In the genomic region with DNA sequence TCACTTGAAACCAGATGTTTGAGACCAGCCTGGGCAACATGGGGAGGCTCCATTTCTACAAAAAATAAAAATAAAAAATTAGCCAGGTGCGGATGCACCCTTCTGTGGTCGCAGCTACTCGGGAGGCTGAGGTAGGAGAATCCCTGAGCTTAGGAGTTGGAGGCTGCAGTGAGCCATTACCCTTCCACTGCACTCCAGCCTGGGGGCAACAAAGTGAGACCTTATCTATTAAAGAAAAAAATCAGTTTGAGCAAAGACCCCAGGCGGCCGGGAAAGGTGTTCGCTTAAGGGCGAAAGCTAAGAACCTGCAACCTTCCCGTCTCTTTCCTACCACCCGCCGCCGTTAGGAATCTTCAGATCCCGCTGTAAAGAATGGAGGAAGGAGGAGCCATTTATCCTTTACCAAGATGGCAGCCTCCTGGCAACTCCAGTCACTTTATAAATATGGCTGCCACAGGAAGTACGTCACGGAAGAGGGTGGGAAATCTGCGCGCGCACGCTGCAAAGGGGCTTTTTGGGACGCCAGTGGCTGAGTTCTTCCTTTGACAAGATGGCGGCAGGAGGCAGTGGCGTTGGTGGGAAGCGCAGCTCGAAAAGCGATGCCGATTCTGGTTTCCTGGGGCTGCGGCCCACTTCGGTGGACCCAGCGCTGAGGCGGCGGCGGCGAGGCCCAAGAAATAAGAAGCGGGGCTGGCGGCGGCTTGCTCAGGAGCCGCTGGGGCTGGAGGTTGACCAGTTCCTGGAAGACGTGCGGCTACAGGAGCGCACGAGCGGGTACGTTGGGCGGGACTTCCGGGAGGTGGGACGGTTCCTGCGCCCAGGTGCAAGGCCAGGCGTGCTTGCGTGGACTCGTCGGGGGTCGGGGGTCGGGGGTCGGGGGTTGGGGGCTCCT, we compare ENCODE assay signal across 8 cellular contexts. TPM values are rescaled to one million over a fixed set of nuclear protein-coding genes. Genes with fewer than 3 reads are reported as not detected.
DNase-seq lines count a peak whose midpoint lies in the region; ATAC-seq, FAIRE-seq and TF ChIP-seq lines count a peak whose summit lies in the region.

A gene (plus strand): TSS at position 537 of the 892 bp plus-strand sequence. CDS start 14 bp downstream, at position 551.

- no peak for FAIRE-seq in HTR-8/SVneo (lab: Jason Lieb, UNC)

- H3K4me1 Mint-ChIP-seq in CD8-positive, alpha-beta T cell (ENCODE audit: low read depth), result peaks cover 39% of the 10 kb centered on the region

- peak within 1 kb of the TSS; percentile 100 for H3K27ac Mint-ChIP-seq in CD8-positive, alpha-beta T cell

- intact Hi-C loops in CD8-positive, alpha-beta T cell (cut with DNase I, micrococcal nuclease), result loop anchor here (1.0 to 10.0 kb wide), 6 partner anchors 33 to 630 kb away; a partner anchor contains a TSS

- peak within 1 kb of the TSS; percentile 64 for H3K4me3 ChIP-seq in CD8-positive, alpha-beta T cell (ENCODE audit: low read depth, low read length)
- peak within 1 kb of the TSS; percentile 85 for H3K4me3 ChIP-seq in effector memory CD4-positive, alpha-beta T cell (ENCODE audit: insufficient read depth, low read depth, low read length, poor library complexity, severe bottlenecking)

- peak; percentile 91 to 99 (median 97) for DNase-seq in CD8-positive, alpha-beta T cell
- DNase-seq in GM20000 (ENCODE audit: low spot score), result peak; percentile 98
- peak; percentile 92 for DNase-seq in HTR-8/SVneo (ENCODE audit: insufficient read length, low spot score)
- peak; percentile 90 for DNase-seq in NOMO-1 treated with DMSO at 0.1 percent for 48 hours (lab: John Stamatoyannopoulos, UW; ENCODE audit: unreplicated experiment)
- DNase-seq in effector memory CD4-positive, alpha-beta T cell, result peak; percentile 90 to 96 (median 95)
- DNase-seq in medulla oblongata (ENCODE audit: extremely low spot score), result peak; percentile 99
- peak; percentile 92 to 95 (median 94) for DNase-seq in stimulated activated CD4-positive, alpha-beta T cell treated with anti-CD3 and anti-CD28 coated beads, TNF-alpha, amount 100 ng/mL, for 48 hours (ENCODE audit: low read depth in 3 of 3)

- peaks cover 29% of the 10 kb centered on the region for H3K36me3 Mint-ChIP-seq in CD8-positive, alpha-beta T cell

- H3K9me3 Mint-ChIP-seq in CD8-positive, alpha-beta T cell, result no peaks in the 10 kb centered on the region

- no peaks in the 10 kb centered on the region for H3K9me3 ChIP-seq in CD8-positive, alpha-beta T cell (ENCODE audit: low read length)
- H3K9me3 ChIP-seq in effector memory CD4-positive, alpha-beta T cell (ENCODE audit: control insufficient read depth, low read length), result no peaks in the 10 kb centered on the region

- peaks cover 19% of the 10 kb centered on the region for H3K36me3 ChIP-seq in CD8-positive, alpha-beta T cell (ENCODE audit: insufficient read depth, low read length)
- H3K36me3 ChIP-seq in effector memory CD4-positive, alpha-beta T cell (ENCODE audit: control insufficient read depth, insufficient read depth, low read length), result peaks cover 29% of the 10 kb centered on the region

- H3K27ac ChIP-seq in CD8-positive, alpha-beta T cell (ENCODE audit: low read depth, low read length), result peak within 1 kb of the TSS; percentile 85
- H3K27ac ChIP-seq in effector memory CD4-positive, alpha-beta T cell (ENCODE audit: insufficient read depth, low read length, poor library complexity, severe bottlenecking), result peak within 1 kb of the TSS; percentile 100

- H3K27me3 Mint-ChIP-seq in CD8-positive, alpha-beta T cell (ENCODE audit: low read depth), result no peaks in the 10 kb centered on the region

- ATAC-seq in CD8-positive, alpha-beta T cell, result peak; percentile 82

- POLR2A ChIA-PET in CD8-positive, alpha-beta T cell (lab: Charles Lee), result interaction anchor here (1.0 to 1.5 kb wide), 4 partner anchors 33 to 471 kb away, joined by 3 to 5 read pairs (median 4); a partner anchor contains a TSS
- POLR2A ChIA-PET in activated CD8-positive, alpha-beta memory T cell treated with anti-CD3 and anti-CD28 coated beads for 36 hours (lab: Charles Lee), result interaction anchor here (0.7 to 1.7 kb wide), 3 partner anchors 10 to 39 kb away, joined by 3 to 5 read pairs (median 4); no protein-coding TSS in a partner anchor

- H3K4me1 ChIP-seq in CD8-positive, alpha-beta T cell (ENCODE audit: insufficient read depth, low read length), result peaks cover 60% of the 10 kb centered on the region
- H3K4me1 ChIP-seq in effector memory CD4-positive, alpha-beta T cell (ENCODE audit: control insufficient read depth, insufficient read depth, low read length, poor library complexity, severe bottlenecking), result peaks cover 26% of the 10 kb centered on the region

- H3K27me3 ChIP-seq in CD8-positive, alpha-beta T cell (ENCODE audit: insufficient read depth, low read length), result no peaks in the 10 kb centered on the region
- H3K27me3 ChIP-seq in effector memory CD4-positive, alpha-beta T cell (replicated peaks; ENCODE audit: control insufficient read depth, insufficient read depth, low read length, poor library complexity, severe bottlenecking), result no peaks in the 10 kb centered on the region

- CTCF ChIA-PET in CD8-positive, alpha-beta T cell (lab: Charles Lee), result interaction anchor here (0.7 to 3.8 kb wide), 5 partner anchors 33 to 312 kb away, joined by 3 to 24 read pairs (median 14); a partner anchor contains a TSS
- CTCF ChIA-PET in activated CD8-positive, alpha-beta memory T cell treated with anti-CD3 and anti-CD28 coated beads for 36 hours (lab: Charles Lee), result interaction anchor here (0.7 to 4.5 kb wide), 6 partner anchors 10 to 46 kb away, joined by 3 to 27 read pairs (median 4); a partner anchor contains a TSS

- TF ChIP-seq CTCF in CD8-positive, alpha-beta T cell (IDR thresholded peaks at IDR 0.05), result no peak
- no peak for TF ChIP-seq CTCF in GM20000 (IDR thresholded peaks at IDR 0.05; ENCODE audit: extremely low read depth, missing control alignments)

- H3K4me3 Mint-ChIP-seq in CD8-positive, alpha-beta T cell, result peak within 1 kb of the TSS; percentile 99

RNA-seq across cellular contexts. Expression of the gene that starts here (rescaled TPM):
- 100 to 1,000 TPM; 924 to 926 TPM for total RNA-seq in CD8-positive, alpha-beta T cell
- 100 to 1,000 TPM; 201 to 204 TPM for total RNA-seq in activated CD8-positive, alpha-beta memory T cell treated with anti-CD3 and anti-CD28 coated beads for 36 hours

Comparison
In these comparisons a context has a peak if more than half of its experiments do, and no peak if none do; other contexts are left out.
1. Peak in every context shown above with its lines: DNase-seq, ATAC-seq, H3K4me3 ChIP-seq and H3K27ac ChIP-seq.
2. RNA of the gene that starts here (total RNA-seq): 924 to 926 TPM in CD8-positive, alpha-beta T cell; 201 to 204 TPM in activated CD8-positive, alpha-beta memory T cell treated with anti-CD3 and anti-CD28 coated beads for 36 hours; every median in the first group is over 4 times any median in the second.